8 cellular contexts compared by ENCODE assay signal in genomic region chr1:25675729-25676476, GRCh38. TPM values are rescaled to one million over a fixed set of nuclear protein-coding genes. Genes with fewer than 3 reads are reported as not detected.
DNase-seq lines count a peak whose midpoint lies in the region; ATAC-seq and TF ChIP-seq lines count a peak whose summit lies in the region.

No MANE protein-coding gene starts in this region.

- peak overlapping the region; percentile 55 to 96 (median 85) for H3K27ac Mint-ChIP-seq in CD8-positive, alpha-beta memory T cell
- no peak overlapping the region for H3K27ac Mint-ChIP-seq in nephron progenitor cell

- H3K27ac ChIP-seq in CD8-positive, alpha-beta memory T cell (ENCODE audit: low read depth, low read length): no peak overlapping the region
- no peak overlapping the region for H3K27ac ChIP-seq in WERI-Rb-1

- DNase-seq in CD8-positive, alpha-beta memory T cell: peak; percentile 50 to 91 (median 80)
- DNase-seq in NK-92 (lab: John Stamatoyannopoulos, UW; ENCODE audit: unreplicated experiment): peak; percentile 39
- peak; percentile 79 for DNase-seq in activated naive CD4-positive, alpha-beta T cell treated with anti-CD3 and anti-CD28 coated beads, Interleukin-2, amount 50 U/mL, for 16 hours
- DNase-seq in stimulated activated CD8-positive, alpha-beta memory T cell treated with anti-CD3 and anti-CD28 coated beads, Interleukin-7, amount 100 ng/mL, for 24 hours (ENCODE audit: low read depth): peak; percentile 60
- DNase-seq in nephron progenitor cell: no peak
- no peak for DNase-seq in WERI-Rb-1
- no peak for DNase-seq in HAP-1 (ENCODE audit: low spot score in 2 of 2)

- TF ChIP-seq CTCF in nephron progenitor cell (IDR thresholded peaks at IDR 0.05): no peak
- TF ChIP-seq CTCF in WERI-Rb-1 (IDR thresholded peaks at IDR 0.05; ENCODE audit: low read depth, low read length): no peak

- no peaks in the 10 kb centered on the region for H3K9me3 Mint-ChIP-seq in CD8-positive, alpha-beta memory T cell
- H3K9me3 Mint-ChIP-seq in nephron progenitor cell: peaks cover 4% of the 10 kb centered on the region

- in situ Hi-C loops in HAP-1 (cut with MboI; ENCODE audit: low sequenced_read_pairs): no loop called here

- H3K36me3 ChIP-seq in CD8-positive, alpha-beta memory T cell (ENCODE audit: insufficient read depth, low read length): no peaks in the 10 kb centered on the region
- H3K36me3 ChIP-seq in WERI-Rb-1 (no peaks in the 10 kb centered on the region), HAP-1 (replicated peaks) (no peaks in the 10 kb centered on the region)

- H3K4me3 Mint-ChIP-seq in CD8-positive, alpha-beta memory T cell: peak overlapping the region; percentile 58 to 89 (median 82)
- H3K4me3 Mint-ChIP-seq in nephron progenitor cell: no peak overlapping the region

- H3K27me3 ChIP-seq in CD8-positive, alpha-beta memory T cell (ENCODE audit: insufficient read depth, low read length, poor library complexity, severe bottlenecking): no peaks in the 10 kb centered on the region
- H3K27me3 ChIP-seq in WERI-Rb-1 (ENCODE audit: insufficient read depth, low read depth, severe bottlenecking): no peaks in the 10 kb centered on the region
- peaks cover 10% of the 10 kb centered on the region; the same call in 1 of the 2 replicates for H3K27me3 ChIP-seq in HAP-1 (ENCODE audit: low read depth)

- POLR2A ChIA-PET in CD8-positive, alpha-beta memory T cell (lab: Charles Lee): interaction anchor here (0.5 to 1.5 kb wide), 5 partner anchors 57 to 876 kb away, joined by 3 to 8 read pairs (median 6); partner anchors contain the start of gene MAN1C1

- H3K9me3 ChIP-seq in CD8-positive, alpha-beta memory T cell (ENCODE audit: low read length): no peaks in the 10 kb centered on the region
- H3K9me3 ChIP-seq in WERI-Rb-1 (ENCODE audit: severe bottlenecking) (peaks cover 8% of the 10 kb centered on the region), HAP-1 (no peaks in the 10 kb centered on the region)

- H3K36me3 Mint-ChIP-seq in CD8-positive, alpha-beta memory T cell: peaks cover 0 to 11% (median 6%) of the 10 kb centered on the region in 3 donors
- H3K36me3 Mint-ChIP-seq in nephron progenitor cell (ENCODE audit: low read depth): no peaks in the 10 kb centered on the region

- peaks cover 0 to 1% of the 10 kb centered on the region in 2 donors for H3K27me3 Mint-ChIP-seq in CD8-positive, alpha-beta memory T cell
- peaks cover 38% of the 10 kb centered on the region for H3K27me3 Mint-ChIP-seq in nephron progenitor cell (ENCODE audit: low read depth, poor library complexity)

- H3K4me1 ChIP-seq in CD8-positive, alpha-beta memory T cell (ENCODE audit: insufficient read depth, low read length): peaks cover 76% of the 10 kb centered on the region
- no peaks in the 10 kb centered on the region for H3K4me1 ChIP-seq in HAP-1

- peak; percentile 90 for ATAC-seq in GM21576 (IDR thresholded peaks at IDR 0.05; ENCODE audit: unreplicated experiment)

- H3K4me1 Mint-ChIP-seq in CD8-positive, alpha-beta memory T cell: peaks cover 62 to 80% (median 69%) of the 10 kb centered on the region in 3 donors
- H3K4me1 Mint-ChIP-seq in nephron progenitor cell: peaks cover 19% of the 10 kb centered on the region

- peak overlapping the region; percentile 50 for H3K4me3 ChIP-seq in CD8-positive, alpha-beta memory T cell (ENCODE audit: low read length)
- H3K4me3 ChIP-seq in WERI-Rb-1 (ENCODE audit: low read depth, low read length): no peak overlapping the region
- H3K4me3 ChIP-seq in HAP-1: no peak overlapping the region

- CTCF ChIA-PET in CD8-positive, alpha-beta memory T cell (lab: Charles Lee): interaction anchor here (0.6 to 2.5 kb wide), 10 partner anchors 16 to 127 kb away, joined by 3 to 10 read pairs (median 4); no protein-coding TSS in a partner anchor

RNA-seq across cellular contexts. Expression of gene MAN1C1, which starts 59.3 kb away (rescaled TPM):
- 1 to 10 TPM; 2.8 to 3.6 TPM for total RNA-seq in CD8-positive, alpha-beta memory T cell
- 5.6 TPM for polyA plus RNA-seq in CD8-positive, alpha-beta memory T cell

Comparison
In these comparisons a context has a peak if more than half of its experiments do, and no peak if none do; other contexts are left out.
1. DNase-seq: peak in CD8-positive, alpha-beta memory T cell (5 of 5), NK-92 (single experiment), activated naive CD4-positive, alpha-beta T cell treated with anti-CD3 and anti-CD28 coated beads, Interleukin-2, amount 50 U/mL, for 16 hours (single experiment) and stimulated activated CD8-positive, alpha-beta memory T cell treated with anti-CD3 and anti-CD28 coated beads, Interleukin-7, amount 100 ng/mL, for 24 hours (single experiment); none in nephron progenitor cell (single experiment), WERI-Rb-1 (single experiment) and HAP-1 (0 of 2).